29 cellular contexts compared by ENCODE assay signal in genomic region chr10:128498746-128499145, GRCh38.
"Had no signal": no experiment of that assay in that cellular context is flagged by ENCODE, and none has a peak within 500 bp of the region (broad histone marks: within the 10 kb centered on the region; RNA-seq: fewer than 3 reads in every experiment).

No MANE protein-coding gene starts in this region.

- H3K27ac ChIP-seq: body of pancreas, esophagus muscularis mucosa, foreskin keratinocyte, gastrocnemius medialis, heart left ventricle, WERI-Rb-1 had no signal

- ATAC-seq: activated CD4-positive, CD25-positive, alpha-beta regulatory T cell treated with anti-CD3 and anti-CD28 coated beads, Interleukin-2, amount 50 U/mL, for 24 hours; activated CD8-positive, alpha-beta T cell treated with anti-CD3 and anti-CD28 coated beads for 36 hours; activated T-helper 17 cell treated with anti-CD3 and anti-CD28 coated beads, Interleukin-2, amount 50 U/mL, for 72 hours; body of pancreas; effector memory CD8-positive, alpha-beta T cell; foreskin keratinocyte; gastrocnemius medialis; heart left ventricle had no signal

- H3K27me3 ChIP-seq: body of pancreas, esophagus muscularis mucosa, foreskin keratinocyte, gastrocnemius medialis had no signal

- H3K9me3 ChIP-seq: body of pancreas, esophagus muscularis mucosa, gastrocnemius medialis, heart left ventricle had no signal

- H3K4me3 ChIP-seq: body of pancreas, esophagus muscularis mucosa, gastrocnemius medialis, heart left ventricle had no signal

- H3K4me1 ChIP-seq: body of pancreas, esophagus muscularis mucosa, foreskin keratinocyte, gastrocnemius medialis, heart left ventricle had no signal

- H3K36me3 ChIP-seq: esophagus muscularis mucosa, gastrocnemius medialis, heart left ventricle, WERI-Rb-1 had no signal

- DNase-seq: activated B cell treated with CpG ODN at 0.5 μM for 24 hours; activated CD4-positive, alpha-beta T cell treated with anti-CD3 and anti-CD28 coated beads for 48 hours; activated CD4-positive, alpha-beta T cell treated with anti-CD3 and anti-CD28 coated beads, Interleukin-2, amount 50 U/mL, for 1 hour; activated CD4-positive, alpha-beta T cell treated with anti-CD3 and anti-CD28 coated beads, Interleukin-2, amount 50 U/mL, for 48 hours; activated CD8-positive, alpha-beta memory T cell treated with anti-CD3 and anti-CD28 coated beads for 24 hours; activated CD8-positive, alpha-beta T cell treated with anti-CD3 and anti-CD28 coated beads for 36 hours; activated effector memory CD4-positive, alpha-beta T cell treated with Interleukin-2 at 50 U/mL for 16 hours; activated gamma-delta T cell treated with Interleukin-2 at 50 U/mL for 16 hours; activated naive CD4-positive, alpha-beta T cell treated with anti-CD3 and anti-CD28 coated beads, Interleukin-2, amount 50 U/mL, for 16 hours; activated naive CD4-positive, alpha-beta T cell treated with Interleukin-2 at 50 U/mL for 16 hours; activated T-cell treated with anti-CD3 and anti-CD28 coated beads, Interleukin-2, amount 50 U/mL, for 4 hours; amniotic stem cell; anterior cingulate cortex; body of pancreas; caudate nucleus; cortex of kidney; dermis blood vessel endothelial cell; effector CD4-positive, alpha-beta T cell; effector memory CD8-positive, alpha-beta T cell; erythroblast; foreskin keratinocyte; gastrocnemius medialis; glutamatergic neuron; heart left ventricle; T-helper 9 cell; WERI-Rb-1 had no signal
